ENCODE assay signal across 13 cellular contexts in genomic region chr1:203592728-203593127, GRCh38. TPM values are rescaled to one million over a fixed set of nuclear protein-coding genes. Genes with fewer than 3 reads are reported as not detected.
DNase-seq lines count a peak whose midpoint lies in the region; ATAC-seq and TF ChIP-seq lines count a peak whose summit lies in the region.
"Had no signal": no experiment of that assay in that cellular context is flagged by ENCODE, and none has a peak within 500 bp of the region (broad histone marks: within the 10 kb centered on the region; RNA-seq: fewer than 3 reads in every experiment).

No MANE protein-coding gene starts in this region.

- H3K27me3 ChIP-seq in hepatocyte (no peaks in the 10 kb centered on the region), thyroid gland (no peaks in the 10 kb centered on the region), transverse colon (no peaks in the 10 kb centered on the region)

- TF ChIP-seq POLR2A in thyroid gland (IDR thresholded peaks at IDR 0.05) (no peak), transverse colon (IDR thresholded peaks at IDR 0.05) (no peak)

- H3K4me1 ChIP-seq in hepatocyte (ENCODE audit: insufficient read depth) (peaks cover 38% of the 10 kb centered on the region), thyroid gland (peaks cover 0 to 19% of the 10 kb centered on the region in 2 donors), transverse colon (peaks cover 0 to 17% (median 4%) of the 10 kb centered on the region in 4 donors)

- H3K4me3 ChIP-seq in hepatocyte: no peak overlapping the region
- H3K4me3 ChIP-seq in thyroid gland (replicated peaks in 1 of 3): no peak overlapping the region
- H3K4me3 ChIP-seq in transverse colon: no peak overlapping the region

- ATAC-seq in left lobe of liver: no peak

- intact Hi-C loops in thyroid gland (cut with DNase I): no loop called here
- intact Hi-C loops in transverse colon (cut with DNase I; ENCODE audit: low total_unique reads): no loop called here

- peak overlapping the region; percentile 48 for H3K4me2 ChIP-seq in hepatocyte

- no peaks in the 10 kb centered on the region for H3K79me2 ChIP-seq in hepatocyte

- H3K9me2 ChIP-seq in hepatocyte (replicated peaks; ENCODE audit: insufficient read depth): no peaks in the 10 kb centered on the region

- DNase-seq in ELR (ENCODE audit: low read depth): peak; percentile 43
- DNase-seq in amniotic epithelial cell (ENCODE audit: low read depth): peak; percentile 81
- no peak for DNase-seq in hepatocyte (ENCODE audit: low spot score)
- DNase-seq in pons (ENCODE audit: low spot score): peak; percentile 11
- no peak for DNase-seq in thyroid gland
- no peak for DNase-seq in left lobe of liver (ENCODE audit: low spot score)
- no peak for DNase-seq in transverse colon
- DNase-seq in NCI-H2107 treated with DMSO at 0.1 percent for 48 hours (lab: John Stamatoyannopoulos, UW; ENCODE audit: unreplicated experiment): no peak
- DNase-seq: activated CD4-positive, CD25-positive, alpha-beta regulatory T cell treated with anti-CD3 and anti-CD28 coated beads, Interleukin-2, amount 50 U/mL, for 72 hours; activated naive CD4-positive, alpha-beta T cell treated with anti-CD3 and anti-CD28 coated beads, Interleukin-2, amount 10 ng/mL, durations not matched to agents 7 days and 5 days; effector CD8-positive, alpha-beta T cell; NK-92 treated with Interleukin-12 subunit alpha and Interleukin-12 subunit beta, amount 100 ng/mL, for 24 hours; stimulated activated CD4-positive, alpha-beta T cell treated with anti-CD3 and anti-CD28 coated beads, Interleukin-4, amount 100 ng/mL, for 24 hours had no signal

- no peaks in the 10 kb centered on the region for H4K20me1 ChIP-seq in hepatocyte (ENCODE audit: insufficient read depth, poor library complexity, severe bottlenecking)

- no peaks in the 10 kb centered on the region for H3K36me3 ChIP-seq in hepatocyte (replicated peaks; ENCODE audit: insufficient read depth, low read depth)
- no peaks in the 10 kb centered on the region for H3K36me3 ChIP-seq in thyroid gland
- H3K36me3 ChIP-seq in transverse colon: no peaks in the 10 kb centered on the region

- no peak overlapping the region for H2AFZ ChIP-seq in hepatocyte

- no peaks in the 10 kb centered on the region for H3K9me3 ChIP-seq in hepatocyte (ENCODE audit: low read depth)
- H3K9me3 ChIP-seq in thyroid gland: no peaks in the 10 kb centered on the region
- H3K9me3 ChIP-seq in transverse colon: no peaks in the 10 kb centered on the region

- WGBS in hepatocyte (ENCODE audit: low lambda C conversion rate, missing lambda C conversion rate): 87% methylated on average over 5 of the region's 5 CpGs
- WGBS in thyroid gland, 2 donors: 81 to 93% methylated on average over 5 of the region's 5 CpGs
- WGBS in transverse colon (ENCODE audit: low coverage in 1 of 2), 2 donors: 94% methylated on average over 5 of the region's 5 CpGs; no CpG with 5 or more reads in 1 of the 2 donors

- TF ChIP-seq CTCF in hepatocyte (IDR thresholded peaks at IDR 0.05; ENCODE audit: poor library complexity) (no peak), thyroid gland (IDR thresholded peaks at IDR 0.05) (no peak), transverse colon (IDR thresholded peaks at IDR 0.05) (no peak)

- H3K27ac ChIP-seq in hepatocyte: peak overlapping the region; percentile 83
- H3K27ac ChIP-seq in thyroid gland: no peak overlapping the region
- H3K27ac ChIP-seq in transverse colon: peak overlapping the region in 1 of 4 donors; percentile 25

- in situ Hi-C loops in transverse colon (cut with MboI; ENCODE audit: low pct_ligation_motif_present in 1 of 4, low pct_unique_long_range_greater_than_20kb in 1 of 4, low sequenced_read_pairs in 3 of 4): loop anchor here in 3 of 4 donors (10.0 kb wide), 1 partner anchor 112 kb away; no protein-coding TSS in a partner anchor

- TF ChIP-seq EP300 in transverse colon (IDR thresholded peaks at IDR 0.05; ENCODE audit: low read depth): no peak

RNA-seq across cellular contexts. Expression of gene ATP2B4, which starts 33.9 kb away (rescaled TPM):
- total RNA-seq in hepatocyte (60.6 and 64.0 TPM in 2 replicates), thyroid gland (10 to 100 TPM; 41.3 to 46.1 (median 42.7) TPM), left lobe of liver (9.9 TPM), transverse colon (100 to 1,000 TPM in 1 of 4 donors, 10 to 100 TPM in 3; 58.4 to 146 (median 79.6) TPM)
- 30.7 and 34.5 TPM in 2 replicates for polyA plus RNA-seq in hepatocyte

Comparison
In these comparisons a context has a peak if more than half of its experiments do, and no peak if none do; other contexts are left out.
1. DNase-seq: peak in ELR (single experiment), amniotic epithelial cell (single experiment) and pons (single experiment); none in hepatocyte (single experiment), thyroid gland (0 of 2), left lobe of liver (single experiment), transverse colon (single experiment) and NCI-H2107 treated with DMSO at 0.1 percent for 48 hours (single experiment).